In the genomic region with DNA sequence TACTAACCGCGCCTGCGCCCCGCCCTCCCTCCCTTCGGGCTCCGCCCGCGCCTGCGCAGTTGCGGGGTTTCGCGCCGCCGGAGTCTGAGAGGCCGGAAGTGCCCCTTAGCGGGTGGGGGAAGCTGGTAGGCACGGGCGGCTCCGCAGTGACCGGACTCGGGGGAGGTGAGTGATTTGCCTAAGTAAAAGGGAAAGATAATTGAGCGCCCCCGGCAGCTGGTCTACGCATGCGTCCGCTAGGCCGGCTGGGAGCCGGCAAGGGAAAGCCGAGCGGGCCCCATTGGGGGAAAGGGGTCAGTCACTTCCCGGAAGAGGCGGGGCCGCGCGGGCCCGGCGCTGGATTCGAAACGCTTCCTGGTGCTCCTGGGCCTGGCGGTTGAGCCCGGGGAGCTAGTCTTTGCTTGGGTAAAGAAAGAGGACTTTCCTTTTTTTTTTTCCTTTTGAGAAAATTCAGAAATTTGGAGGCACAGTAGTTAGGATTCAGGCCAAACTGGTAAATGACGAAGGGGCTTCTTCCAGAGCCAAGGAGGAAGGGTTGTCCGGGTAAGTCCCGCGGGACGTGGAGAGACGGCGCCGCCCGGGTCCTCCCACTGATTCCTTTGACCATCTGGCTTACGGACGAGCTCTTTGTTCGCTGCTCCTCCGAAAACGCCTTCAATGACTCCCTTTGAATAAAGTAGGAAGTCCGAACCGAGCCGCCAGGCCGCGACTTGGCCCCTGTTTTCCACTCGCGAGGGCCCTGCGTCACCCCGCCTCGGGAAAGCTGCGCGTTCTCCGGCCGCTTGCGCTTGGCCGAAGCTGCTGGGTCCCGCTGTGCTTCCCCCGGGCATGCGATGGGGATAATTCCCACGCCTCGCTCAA, we compare ENCODE assay signal across 8 cellular contexts. TPM values are rescaled to one million over a fixed set of nuclear protein-coding genes. Genes with fewer than 3 reads are reported as not detected.
DNase-seq lines count a peak whose midpoint lies in the region; ATAC-seq and TF ChIP-seq lines count a peak whose summit lies in the region.

A gene with protein sequence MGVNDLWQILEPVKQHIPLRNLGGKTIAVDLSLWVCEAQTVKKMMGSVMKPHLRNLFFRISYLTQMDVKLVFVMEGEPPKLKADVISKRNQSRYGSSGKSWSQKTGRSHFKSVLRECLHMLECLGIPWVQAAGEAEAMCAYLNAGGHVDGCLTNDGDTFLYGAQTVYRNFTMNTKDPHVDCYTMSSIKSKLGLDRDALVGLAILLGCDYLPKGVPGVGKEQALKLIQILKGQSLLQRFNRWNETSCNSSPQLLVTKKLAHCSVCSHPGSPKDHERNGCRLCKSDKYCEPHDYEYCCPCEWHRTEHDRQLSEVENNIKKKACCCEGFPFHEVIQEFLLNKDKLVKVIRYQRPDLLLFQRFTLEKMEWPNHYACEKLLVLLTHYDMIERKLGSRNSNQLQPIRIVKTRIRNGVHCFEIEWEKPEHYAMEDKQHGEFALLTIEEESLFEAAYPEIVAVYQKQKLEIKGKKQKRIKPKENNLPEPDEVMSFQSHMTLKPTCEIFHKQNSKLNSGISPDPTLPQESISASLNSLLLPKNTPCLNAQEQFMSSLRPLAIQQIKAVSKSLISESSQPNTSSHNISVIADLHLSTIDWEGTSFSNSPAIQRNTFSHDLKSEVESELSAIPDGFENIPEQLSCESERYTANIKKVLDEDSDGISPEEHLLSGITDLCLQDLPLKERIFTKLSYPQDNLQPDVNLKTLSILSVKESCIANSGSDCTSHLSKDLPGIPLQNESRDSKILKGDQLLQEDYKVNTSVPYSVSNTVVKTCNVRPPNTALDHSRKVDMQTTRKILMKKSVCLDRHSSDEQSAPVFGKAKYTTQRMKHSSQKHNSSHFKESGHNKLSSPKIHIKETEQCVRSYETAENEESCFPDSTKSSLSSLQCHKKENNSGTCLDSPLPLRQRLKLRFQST (plus strand): TSS at position 336 of the 861 bp plus-strand sequence. CDS start 5,806 bp downstream, outside the sequence.
A gene with protein sequence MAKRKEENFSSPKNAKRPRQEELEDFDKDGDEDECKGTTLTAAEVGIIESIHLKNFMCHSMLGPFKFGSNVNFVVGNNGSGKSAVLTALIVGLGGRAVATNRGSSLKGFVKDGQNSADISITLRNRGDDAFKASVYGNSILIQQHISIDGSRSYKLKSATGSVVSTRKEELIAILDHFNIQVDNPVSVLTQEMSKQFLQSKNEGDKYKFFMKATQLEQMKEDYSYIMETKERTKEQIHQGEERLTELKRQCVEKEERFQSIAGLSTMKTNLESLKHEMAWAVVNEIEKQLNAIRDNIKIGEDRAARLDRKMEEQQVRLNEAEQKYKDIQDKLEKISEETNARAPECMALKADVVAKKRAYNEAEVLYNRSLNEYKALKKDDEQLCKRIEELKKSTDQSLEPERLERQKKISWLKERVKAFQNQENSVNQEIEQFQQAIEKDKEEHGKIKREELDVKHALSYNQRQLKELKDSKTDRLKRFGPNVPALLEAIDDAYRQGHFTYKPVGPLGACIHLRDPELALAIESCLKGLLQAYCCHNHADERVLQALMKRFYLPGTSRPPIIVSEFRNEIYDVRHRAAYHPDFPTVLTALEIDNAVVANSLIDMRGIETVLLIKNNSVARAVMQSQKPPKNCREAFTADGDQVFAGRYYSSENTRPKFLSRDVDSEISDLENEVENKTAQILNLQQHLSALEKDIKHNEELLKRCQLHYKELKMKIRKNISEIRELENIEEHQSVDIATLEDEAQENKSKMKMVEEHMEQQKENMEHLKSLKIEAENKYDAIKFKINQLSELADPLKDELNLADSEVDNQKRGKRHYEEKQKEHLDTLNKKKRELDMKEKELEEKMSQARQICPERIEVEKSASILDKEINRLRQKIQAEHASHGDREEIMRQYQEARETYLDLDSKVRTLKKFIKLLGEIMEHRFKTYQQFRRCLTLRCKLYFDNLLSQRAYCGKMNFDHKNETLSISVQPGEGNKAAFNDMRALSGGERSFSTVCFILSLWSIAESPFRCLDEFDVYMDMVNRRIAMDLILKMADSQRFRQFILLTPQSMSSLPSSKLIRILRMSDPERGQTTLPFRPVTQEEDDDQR (minus strand): TSS at position 8 of the 861 bp plus-strand sequence. CDS start 7,864 bp downstream, outside the sequence.

- ATAC-seq in GM18499 (IDR thresholded peaks at IDR 0.05; ENCODE audit: insufficient read depth, unreplicated experiment) (peak; percentile 47), HG02938 (IDR thresholded peaks at IDR 0.05; ENCODE audit: unreplicated experiment) (peak; percentile 70), T-helper 17 cell (peak; percentile 87), left cardiac atrium (peak; percentile 97 to 98), upper lobe of right lung (peak; percentile 96)

- intact Hi-C loops in left cardiac atrium (cut with DNase I) (loop anchor here in 1 of 2 donors (5.0 kb wide), 1 partner anchor 73 kb away; no protein-coding TSS in a partner anchor), posterior vena cava (cut with DNase I) (no loop called here), upper lobe of right lung (cut with DNase I) (no loop called here)

- H3K27ac ChIP-seq in upper lobe of right lung: peak within 1 kb of the TSS; percentile 96

- H3K4me3 ChIP-seq in upper lobe of right lung: peak within 1 kb of the TSS; percentile 68

- no peaks in the 10 kb centered on the region for H3K27me3 Mint-ChIP-seq in T-helper 17 cell

- peaks cover 19% of the 10 kb centered on the region for H3K4me1 ChIP-seq in upper lobe of right lung

- no peaks in the 10 kb centered on the region for H3K36me3 ChIP-seq in upper lobe of right lung

- H3K4me3 Mint-ChIP-seq in T-helper 17 cell: peak within 1 kb of the TSS; percentile 91

- H3K9me3 ChIP-seq in T-helper 17 cell (ENCODE audit: control insufficient read depth, low read length, poor library complexity, severe bottlenecking): no peaks in the 10 kb centered on the region
- no peaks in the 10 kb centered on the region for H3K9me3 ChIP-seq in upper lobe of right lung

- H3K4me1 Mint-ChIP-seq in T-helper 17 cell: peaks cover 23% of the 10 kb centered on the region

- TF ChIP-seq CTCF in upper lobe of right lung (IDR thresholded peaks at IDR 0.05): no peak

- H3K27me3 ChIP-seq in upper lobe of right lung: no peaks in the 10 kb centered on the region

- H3K27ac Mint-ChIP-seq in T-helper 17 cell: peak within 1 kb of the TSS; percentile 95

- DNase-seq in NCI-H1694 treated with DMSO at 0.1 percent for 48 hours (lab: John Stamatoyannopoulos, UW) (peak; percentile 99), T-helper 17 cell (peak; percentile 86 to 90 (median 87)), amniotic stem cell (lab: John Stamatoyannopoulos, UW) (peak; percentile 91), left cardiac atrium (peak; percentile 90), posterior vena cava (ENCODE audit: low spot score) (peak; percentile 97), upper lobe of right lung (peak; percentile 96)

- peaks cover 3% of the 10 kb centered on the region for H3K36me3 Mint-ChIP-seq in T-helper 17 cell (ENCODE audit: low read depth)

RNA-seq across cellular contexts. Expression of the first gene that starts in this region (rescaled TPM):
- total RNA-seq in T-helper 17 cell (10 to 100 TPM in 1 of 2 donors, 1 to 10 TPM in 1; 7.2 to 10.7 TPM), left cardiac atrium (1 to 10 TPM; 3.0 TPM), posterior vena cava (1 to 10 TPM; 3.1 to 3.5 TPM), upper lobe of right lung (7.0 TPM)

RNA-seq across cellular contexts. Expression of the second gene that starts in this region (rescaled TPM):
- total RNA-seq in T-helper 17 cell (10 to 100 TPM; 14.1 to 14.4 TPM), left cardiac atrium (10 to 100 TPM; 12.4 to 12.8 TPM), posterior vena cava (10 to 100 TPM; 10.5 to 13.8 TPM), upper lobe of right lung (16.0 TPM)

Comparison
In these comparisons a context has a peak if more than half of its experiments do, and no peak if none do; other contexts are left out.
1. Peak in every context shown above with its lines: DNase-seq, ATAC-seq, H3K4me3 ChIP-seq and H3K27ac ChIP-seq.
2. ATAC-seq: peak in every context shown above with its lines; median percentile 98 in left cardiac atrium; 96 in upper lobe of right lung; 87 in T-helper 17 cell; 70 in HG02938; 47 in GM18499.